31 cellular contexts compared by ENCODE assay signal in the genomic region with DNA sequence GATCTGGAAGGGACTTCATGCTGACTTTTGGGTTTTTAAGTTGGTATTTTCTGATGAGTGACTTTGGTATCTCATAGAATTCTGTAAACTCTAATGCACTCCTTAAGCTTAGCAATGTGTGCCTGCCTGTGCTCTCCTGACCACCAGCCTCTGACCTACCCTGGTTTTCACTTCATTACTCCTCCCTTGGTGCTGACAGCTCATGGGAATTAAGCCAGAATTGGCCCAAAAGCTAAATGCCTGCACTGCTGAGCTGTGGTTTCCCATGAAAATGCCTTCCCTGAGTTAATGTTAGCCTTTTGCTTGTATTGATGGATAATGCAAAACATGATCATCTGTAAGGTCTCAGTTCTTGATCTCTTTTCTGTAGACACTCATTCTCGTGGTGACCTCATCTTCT. TPM values are rescaled to one million over a fixed set of nuclear protein-coding genes. Genes with fewer than 3 reads are reported as not detected.
DNase-seq lines count a peak whose midpoint lies in the region; ATAC-seq and TF ChIP-seq lines count a peak whose summit lies in the region.
"Had no signal": no experiment of that assay in that cellular context is flagged by ENCODE, and none has a peak within 500 bp of the region (broad histone marks: within the 10 kb centered on the region; RNA-seq: fewer than 3 reads in every experiment).

No MANE protein-coding gene starts in this region.

- in situ Hi-C loops in GM23248 (cut with MboI): no loop called here
- in situ Hi-C loops in astrocyte of the cerebellum (cut with HindIII; ENCODE audit: low sequenced_read_pairs): no loop called here

- H4K20me1 ChIP-seq in GM23248 (ENCODE audit: insufficient read depth): no peaks in the 10 kb centered on the region

- no peak overlapping the region for H3K9ac ChIP-seq in GM23248

- no peak for TF ChIP-seq CTCF in astrocyte of the cerebellum (IDR thresholded peaks at IDR 0.05; ENCODE audit: low read depth, low read length, missing control alignments)
- no peak for TF ChIP-seq CTCF in heart right ventricle (IDR thresholded peaks at IDR 0.05)
- no peak for TF ChIP-seq CTCF in retinal pigment epithelial cell (conservative IDR thresholded peaks at IDR 0.05; ENCODE audit: low read depth, low read length)

- H3K4me1 ChIP-seq in GM23248 (ENCODE audit: insufficient read depth) (no peaks in the 10 kb centered on the region), heart right ventricle (peaks cover 4 to 68% (median 26%) of the 10 kb centered on the region in 9 donors)
- H3K4me1 ChIP-seq: prostate gland had no signal

- no peak overlapping the region for H3K4me2 ChIP-seq in GM23248 (ENCODE audit: unreplicated experiment)
- H3K4me2 ChIP-seq: hepatocyte had no signal

- intact Hi-C loops in heart right ventricle (cut with DNase I): no loop called here

- WGBS in GM23248 (ENCODE audit: low coverage in 1 of 2, low lambda C conversion rate in 2 of 2, missing lambda C conversion rate in 2 of 2), 2 experiments: 41 to 61% methylated on average over 1 of the region's 1 CpG
- WGBS in heart right ventricle, 2 donors: 42 to 52% methylated on average over 1 of the region's 1 CpG

- H3K9me3 ChIP-seq in GM23248 (ENCODE audit: low read depth) (no peaks in the 10 kb centered on the region), heart right ventricle (no peaks in the 10 kb centered on the region)
- H3K9me3 ChIP-seq: body of pancreas, HAP-1, prostate gland, stomach, tibial artery had no signal

- no peaks in the 10 kb centered on the region for H3K36me3 ChIP-seq in GM23248 (ENCODE audit: low read depth)
- no peaks in the 10 kb centered on the region for H3K36me3 ChIP-seq in heart right ventricle
- H3K36me3 ChIP-seq: prostate gland, stomach, tibial artery had no signal

- no peak overlapping the region for H2AFZ ChIP-seq in GM23248
- H2AFZ ChIP-seq: hepatocyte had no signal

- peak; percentile 2 for DNase-seq in GM23248
- DNase-seq in astrocyte of the cerebellum (ENCODE audit: low read depth): peak; percentile 18
- peak in 1 of 2 donors; percentile 57 for DNase-seq in heart right ventricle
- peak; percentile 61 for DNase-seq in retinal pigment epithelial cell (ENCODE audit: low read depth)
- no peak for DNase-seq in activated effector memory CD4-positive, alpha-beta T cell treated with anti-CD3 and anti-CD28 coated beads, Interleukin-2, amount 50 U/mL, for 16 hours
- DNase-seq in SHP77 (lab: John Stamatoyannopoulos, UW): no peak
- DNase-seq: activated CD4-positive, alpha-beta T cell treated with anti-CD3 and anti-CD28 coated beads, Interleukin-2, amount 50 U/mL, for 4 hours; activated CD4-positive, CD25-positive, alpha-beta regulatory T cell; activated naive CD8-positive, alpha-beta T cell treated with anti-CD3 and anti-CD28 coated beads for 36 hours; body of pancreas; C1 segment of cervical spinal cord; DMS79; effector CD8-positive, alpha-beta T cell; foreskin fibroblast; GF-D8; NCI-H1417; NCI-H2081; NCI-H345; NCI-H774; small intestine; stimulated activated CD4-positive, alpha-beta T cell treated with anti-CD3 and anti-CD28 coated beads, Interleukin-1b, Interleukin-23, amount 100 ng/mL, for 48 hours; stomach; T-helper 1 cell had no signal

- ATAC-seq in heart right ventricle (peak; percentile 81 to 93 (median 86)), HG03196 (IDR thresholded peaks at IDR 0.05; ENCODE audit: unreplicated experiment) (no peak)
- ATAC-seq: activated T-helper 17 cell treated with anti-CD3 and anti-CD28 coated beads, Interleukin-2, amount 50 U/mL, for 72 hours; body of pancreas; K562; left lobe of liver had no signal

- H3K4me3 ChIP-seq in GM23248 (no peak overlapping the region), astrocyte of the cerebellum (ENCODE audit: low read depth, low read length) (no peak overlapping the region), heart right ventricle (no peak overlapping the region), retinal pigment epithelial cell (ENCODE audit: low read length) (no peak overlapping the region)
- H3K4me3 ChIP-seq: body of pancreas, HAP-1, hepatocyte, K562, prostate gland, stomach, tibial artery had no signal

- no peaks in the 10 kb centered on the region for H3K27me3 ChIP-seq in GM23248 (replicated peaks; ENCODE audit: insufficient read depth)
- no peaks in the 10 kb centered on the region for H3K27me3 ChIP-seq in heart right ventricle
- H3K27me3 ChIP-seq: body of pancreas, hepatocyte, stomach, tibial artery had no signal

- no peaks in the 10 kb centered on the region for H3K9me2 ChIP-seq in GM23248 (ENCODE audit: insufficient read depth)

- no peaks in the 10 kb centered on the region for H3F3A ChIP-seq in GM23248 (ENCODE audit: insufficient read depth)

- H3K79me2 ChIP-seq in GM23248 (ENCODE audit: insufficient read depth): no peaks in the 10 kb centered on the region

- H3K27ac ChIP-seq in GM23248: no peak overlapping the region
- peak overlapping the region in 7 of 10 donors; percentile 42 to 62 (median 52) for H3K27ac ChIP-seq in heart right ventricle
- H3K27ac ChIP-seq: hepatocyte, stomach, tibial artery had no signal

RNA-seq across cellular contexts. Expression of a gene that starts 18.2 kb away (rescaled TPM):
- 14.6 and 18.0 TPM in 2 replicates for total RNA-seq in GM23248 (2014; rRNA removed; shearing (Covaris generic))
- polyA plus RNA-seq in GM23248 (2016; fragmentation: Nextera tagmentation; extraction: Ambion mirVana) (10.4 and 11.0 TPM in 2 replicates), heart right ventricle (100 to 1,000 TPM in 1 of 2 donors, 10 to 100 TPM in 1; 42.4 to 116 TPM)
- total RNA-seq in heart right ventricle: 100 to 1,000 TPM in 8 of 10 donors, 10 to 100 TPM in 2; 89.0 to 136 (median 124) TPM

Comparison
In these comparisons a context has a peak if more than half of its experiments do, and no peak if none do; other contexts are left out.
1. DNase-seq: peak in GM23248 (single experiment), astrocyte of the cerebellum (single experiment) and retinal pigment epithelial cell (single experiment); none in activated effector memory CD4-positive, alpha-beta T cell treated with anti-CD3 and anti-CD28 coated beads, Interleukin-2, amount 50 U/mL, for 16 hours (single experiment) and SHP77 (0 of 2).